11 cellular contexts compared by ENCODE assay signal in genomic region chr17:27496501-27496943, GRCh38.
DNase-seq lines count a peak whose midpoint lies in the region; ATAC-seq, FAIRE-seq and TF ChIP-seq lines count a peak whose summit lies in the region.
"Had no signal": no experiment of that assay in that cellular context is flagged by ENCODE, and none has a peak within 500 bp of the region (broad histone marks: within the 10 kb centered on the region; RNA-seq: fewer than 3 reads in every experiment).

No MANE protein-coding gene starts in this region.

- ATAC-seq in GM19324 (IDR thresholded peaks at IDR 0.05; ENCODE audit: low FRiP score, unreplicated experiment) = peak; percentile 50
- ATAC-seq: gastroesophageal sphincter had no signal

- FAIRE-seq in H54 (lab: Jason Lieb, UNC) = no peak
- FAIRE-seq: bronchial epithelial cell had no signal

- in situ Hi-C loops in ACHN (cut with HindIII; ENCODE audit: low pct_ligation_motif_present, low pct_unique_long_range_greater_than_20kb, low sequenced_read_pairs) = no loop called here

- peak; percentile 4 for DNase-seq in ACHN
- DNase-seq in NCI-H524 (lab: John Stamatoyannopoulos, UW) = peak; percentile 87 to 93
- DNase-seq in left kidney (ENCODE audit: low read depth, low spot score) = peak; percentile 93
- no peak for DNase-seq in H54 (ENCODE audit: insufficient read length, low spot score)
- DNase-seq in NCI-H2107 treated with DMSO at 0.1 percent for 48 hours (lab: John Stamatoyannopoulos, UW; ENCODE audit: unreplicated experiment) = no peak
- DNase-seq in stimulated activated naive CD4-positive, alpha-beta T cell (lab: John Stamatoyannopoulos, UW) = no peak
- no peak for DNase-seq in amniotic stem cell (lab: John Stamatoyannopoulos, UW)
- DNase-seq: activated CD8-positive, alpha-beta memory T cell treated with anti-CD3 and anti-CD28 coated beads, Interleukin-2, amount 50 U/mL, for 4 hours had no signal

- no peak for TF ChIP-seq POLR2A in H54 (IDR thresholded peaks at IDR 0.05; ENCODE audit: low read depth, low read length)

Comparison
In these comparisons a context has a peak if more than half of its experiments do, and no peak if none do; other contexts are left out.
1. DNase-seq: peak in ACHN (single experiment), NCI-H524 (2 of 2) and left kidney (single experiment); none in H54 (single experiment), NCI-H2107 treated with DMSO at 0.1 percent for 48 hours (single experiment), stimulated activated naive CD4-positive, alpha-beta T cell (0 of 6) and amniotic stem cell (single experiment).